In genomic region chr6:10837997-10838793, GRCh38 we compare ENCODE assay signal across 8 cellular contexts. TPM values are rescaled to one million over a fixed set of nuclear protein-coding genes. Genes with fewer than 3 reads are reported as not detected.
DNase-seq lines count a peak whose midpoint lies in the region; ATAC-seq and TF ChIP-seq lines count a peak whose summit lies in the region.

Gene MAK (minus strand): TSS chr6:10838539. CDS start chr6:10830648, 7,891 bp downstream.

- POLR2A ChIA-PET in AG04449 (lab: Yijun Ruan, JAX): no interaction called here
- POLR2A ChIA-PET in WTC11 (lab: Charles Lee): interaction anchor here (0.7 kb wide), 1 partner anchor 144 kb away, joined by 4 read pairs; the partner anchor contains the start of genes C6orf52 and PAK1IP1

- CTCF ChIA-PET in AG04449 (lab: Yijun Ruan, JAX) (interaction anchor here (1.4 kb wide), 1 partner anchor 738 kb away, joined by 4 read pairs; no protein-coding TSS in a partner anchor), WTC11 (lab: Charles Lee) (interaction anchor here (0.6 to 1.3 kb wide), 9 partner anchors 10 to 1769 kb away, joined by 3 to 5 read pairs (median 3); partner anchors contain the start of gene SYCP2L)

- peaks cover 8% of the 10 kb centered on the region for H3K9me3 Mint-ChIP-seq in WTC11

- DNase-seq in AG04449 (ENCODE audit: low read depth, low spot score) (no peak), NCI-H2196 (lab: John Stamatoyannopoulos, UW; ENCODE audit: unreplicated experiment) (peak; percentile 93), WTC11 (ENCODE audit: low spot score) (peak; percentile 92), caudate nucleus (lab: John Stamatoyannopoulos, UW) (peak in 59 of 61 donors; percentile 22 to 89 (median 69)), iris pigment epithelial cell (ENCODE audit: low read depth) (peak; percentile 83)
- DNase-seq in stimulated activated CD4-positive, alpha-beta T cell treated with anti-CD3 and anti-CD28 coated beads, Interleukin-12 subunit alpha, Interleukin-12 subunit beta, amount 100 ng/mL, for 24 hours (ENCODE audit: low read depth in 2 of 2): peak; percentile 70

- peaks cover 65% of the 10 kb centered on the region for H3K27me3 Mint-ChIP-seq in WTC11 (ENCODE audit: low read depth)

- peak within 1 kb of the TSS; percentile 85 for H3K4me3 Mint-ChIP-seq in WTC11

- peak; percentile 54 for ATAC-seq in GM18873 (IDR thresholded peaks at IDR 0.05; ENCODE audit: low FRiP score, unreplicated experiment)
- peak; percentile 75 for ATAC-seq in HG03108 (IDR thresholded peaks at IDR 0.05; ENCODE audit: unreplicated experiment)
- ATAC-seq in WTC11: peak; percentile 94

- H3K27ac Mint-ChIP-seq in WTC11: peak within 1 kb of the TSS; percentile 76

- peak within 1 kb of the TSS; percentile 4 for H3K27ac ChIP-seq in caudate nucleus (ENCODE audit: low read depth, low read length)

- TF ChIP-seq CTCF in AG04449 (IDR thresholded peaks at IDR 0.05; ENCODE audit: insufficient read depth, low read length, missing control alignments) (no peak), WTC11 (IDR thresholded peaks at IDR 0.05) (no peak)

- H3K4me3 ChIP-seq in AG04449 (ENCODE audit: low read depth, low read length): peak within 1 kb of the TSS; percentile 67

- peaks cover 6% of the 10 kb centered on the region for H3K36me3 Mint-ChIP-seq in WTC11

- H3K4me1 Mint-ChIP-seq in WTC11: peaks cover 10% of the 10 kb centered on the region

TF ChIP-seq in WTC11, 78 proteins besides CTCF, POLR2A, EP300 and RAD21:
- TF ChIP-seq MLX (CRISPR knock-in tag; IDR thresholded peaks at IDR 0.05) (no peak), SP1 (CRISPR knock-in tag; conservative IDR thresholded peaks at IDR 0.05) (peak; percentile 70), ETV6 (CRISPR knock-in tag; IDR thresholded peaks at IDR 0.05) (no peak), E2F5 (CRISPR knock-in tag; IDR thresholded peaks at IDR 0.05) (peak; percentile 84; the same call in 1 of the 2 replicates), NFE2L1 (CRISPR knock-in tag; IDR thresholded peaks at IDR 0.05) (peak; percentile 17; the same call in 1 of the 2 replicates), FOXK1 (CRISPR knock-in tag; IDR thresholded peaks at IDR 0.05) (peak; percentile 48; the same call in 1 of the 2 replicates), MAX (CRISPR knock-in tag; IDR thresholded peaks at IDR 0.05) (peak; percentile 39; the same call in 1 of the 2 replicates), AFF4 (CRISPR knock-in tag; IDR thresholded peaks at IDR 0.05; ENCODE audit: borderline replicate concordance) (no peak), HMGXB4 (CRISPR knock-in tag; IDR thresholded peaks at IDR 0.05) (peak; percentile 74; the same call in 1 of the 2 replicates), ATF2 (CRISPR knock-in tag; IDR thresholded peaks at IDR 0.05; ENCODE audit: borderline replicate concordance, low read depth) (0 out of 2 replicates have a peak, but pooled peaks have one; percentile 16), TEAD1 (CRISPR knock-in tag; IDR thresholded peaks at IDR 0.05) (0 out of 2 replicates have a peak, but pooled peaks have one; percentile 8), FOXP1 (CRISPR knock-in tag; IDR thresholded peaks at IDR 0.05; ENCODE audit: borderline replicate concordance) (peak; percentile 83; the same call in 1 of the 2 replicates)
TF ChIP-seq in WTC11: peak in this region for 9.

RNA-seq across cellular contexts. Expression of gene MAK, which starts in this region (rescaled TPM):
- 0.07 to 0.21 TPM (median 0.16 TPM) in 3 replicates for total RNA-seq in WTC11 (2021)

Comparison
In these comparisons a context has a peak if more than half of its experiments do, and no peak if none do; other contexts are left out.
1. Peak in DNase-seq and ATAC-seq in WTC11; RNA of the gene not detected or under 1 TPM.